ENCODE assay signal across 9 cellular contexts in genomic region chr2:97936199-97936598, GRCh38. TPM values are rescaled to one million over a fixed set of nuclear protein-coding genes. Genes with fewer than 3 reads are reported as not detected.
DNase-seq lines count a peak whose midpoint lies in the region; ATAC-seq, FAIRE-seq and TF ChIP-seq lines count a peak whose summit lies in the region.
"Had no signal": no experiment of that assay in that cellular context is flagged by ENCODE, and none has a peak within 500 bp of the region (broad histone marks: within the 10 kb centered on the region; RNA-seq: fewer than 3 reads in every experiment).

No MANE protein-coding gene starts in this region.

- WGBS in mesodermal cell (ENCODE audit: insufficient coverage in 2 of 2), 2 experiments = 0 to 31% methylated on average over 1 to 2 of the region's 5 CpGs

- DNase-seq in GM19239 (ENCODE audit: insufficient read length, low spot score) = no peak
- DNase-seq in RWPE1 (ENCODE audit: low spot score) = peak; percentile 28
- DNase-seq in nucleus accumbens (lab: John Stamatoyannopoulos, UW) = no peak
- no peak for DNase-seq in cortex of kidney (lab: John Stamatoyannopoulos, UW)

- H3K4me3 ChIP-seq in HUES48 (ENCODE audit: low read depth, low read length) (no peak overlapping the region), mesodermal cell (ENCODE audit: extremely low read depth, insufficient read depth, low read length, poor library complexity, severe bottlenecking) (no peak overlapping the region)
- H3K4me3 ChIP-seq: HAP-1 had no signal

- no peak for TF ChIP-seq CTCF in RWPE1 (conservative IDR thresholded peaks at IDR 0.05; ENCODE audit: low read depth)

- peaks cover 18% of the 10 kb centered on the region for H3K4me1 ChIP-seq in HUES48 (ENCODE audit: control insufficient read depth, insufficient read depth, low read length)
- peaks cover 16% of the 10 kb centered on the region for H3K4me1 ChIP-seq in mesodermal cell (ENCODE audit: control insufficient read depth, insufficient read depth, low read length, poor library complexity, severe bottlenecking)

- no peaks in the 10 kb centered on the region for H3K36me3 ChIP-seq in HUES48 (ENCODE audit: control insufficient read depth, insufficient read depth, low read length)
- no peaks in the 10 kb centered on the region for H3K36me3 ChIP-seq in mesodermal cell (ENCODE audit: control insufficient read depth, insufficient read depth, low read length)
- H3K36me3 ChIP-seq: HAP-1 had no signal

- CTCF ChIA-PET in RWPE1 (lab: Yijun Ruan, JAX) = interaction anchor here (0.6 kb wide), 2 partner anchors 10 to 35 kb away, joined by 3 to 4 read pairs; no protein-coding TSS in a partner anchor

- H3K9ac ChIP-seq in HUES48 (ENCODE audit: low read depth, low read length) = no peak overlapping the region

- ATAC-seq in activated CD4-positive, CD25-positive, alpha-beta regulatory T cell treated with anti-CD3 and anti-CD28 coated beads, Interleukin-2, amount 50 U/mL, for 24 hours = no peak
- ATAC-seq in GM18520 (IDR thresholded peaks at IDR 0.05; ENCODE audit: unreplicated experiment) = no peak

- no peaks in the 10 kb centered on the region for H3K9me3 ChIP-seq in HUES48 (ENCODE audit: control insufficient read depth, insufficient read depth, low read length)
- no peaks in the 10 kb centered on the region for H3K9me3 ChIP-seq in mesodermal cell (ENCODE audit: control insufficient read depth, low read length)
- H3K9me3 ChIP-seq: HAP-1 had no signal

- POLR2A ChIA-PET in RWPE1 (lab: Yijun Ruan, JAX; ENCODE audit: low non-redundant PET) = no interaction called here

- peak; percentile 21 for FAIRE-seq in GM19239 (lab: Jason Lieb, UNC)

- peak overlapping the region; percentile 86 for H3K27ac ChIP-seq in HUES48 (ENCODE audit: low read depth, low read length)
- peak overlapping the region; percentile 39 for H3K27ac ChIP-seq in RWPE1
- peak overlapping the region; percentile 54 for H3K27ac ChIP-seq in mesodermal cell (ENCODE audit: low read depth, low read length, severe bottlenecking)

- H3K27me3 ChIP-seq in HUES48 (ENCODE audit: control insufficient read depth, insufficient read depth, low read length) = no peaks in the 10 kb centered on the region

RNA-seq across cellular contexts. Expression of gene TMEM131, which starts 59.5 kb away (rescaled TPM):
- 24.2 TPM for polyA plus RNA-seq in mesodermal cell (2013, experiment 1 of 2)
- 25.7 TPM for polyA plus RNA-seq in mesodermal cell (2013, experiment 2 of 2)
